ENCODE assay signal across 18 cellular contexts in the genomic region with DNA sequence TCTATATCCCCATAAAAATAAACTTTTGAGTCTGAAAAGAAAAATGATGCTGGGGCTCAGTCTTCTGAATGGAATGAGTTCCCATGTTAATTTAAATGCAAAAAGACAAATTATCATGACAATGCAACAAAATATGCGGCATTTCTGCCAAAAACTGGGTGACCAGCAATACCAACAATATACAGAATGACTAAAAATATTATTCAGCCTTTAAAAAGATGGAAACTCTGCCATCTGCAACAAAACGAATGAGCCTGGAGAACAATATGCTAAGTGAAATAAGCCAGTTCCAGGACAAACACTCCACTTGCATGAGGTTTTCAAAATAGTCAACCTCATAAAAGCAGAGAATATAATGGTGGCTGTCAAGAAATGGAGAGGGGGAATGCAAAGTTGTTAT.
DNase-seq lines count a peak whose midpoint lies in the region; ATAC-seq lines count a peak whose summit lies in the region.
"Had no signal": no experiment of that assay in that cellular context is flagged by ENCODE, and none has a peak within 500 bp of the region (broad histone marks: within the 10 kb centered on the region; RNA-seq: fewer than 3 reads in every experiment).

No MANE protein-coding gene starts in this region.

- DNase-seq in GM04503 (ENCODE audit: low read depth) (peak; percentile 25), M059J (ENCODE audit: low read depth) (peak; percentile 19), dedifferentiated amniotic fluid mesenchymal stem cell (ENCODE audit: extremely low spot score) (peak; percentile 19), stromal cell of bone marrow (ENCODE audit: low read depth) (peak; percentile 29), midbrain (lab: John Stamatoyannopoulos, UW) (no peak), right cardiac atrium (no peak)
- DNase-seq: CD8-positive, alpha-beta T cell; DMS79; HCEC 1CT; KBM-7; NCI-H1436; NCI-H2029 treated with DMSO at 0.1 percent for 48 hours; NCI-H748 treated with DMSO at 0.1 percent for 48 hours; PC-3 had no signal

- H3K27ac ChIP-seq in right cardiac atrium (ENCODE audit: low read length): no peak overlapping the region
- H3K27ac ChIP-seq: BLaER1, RWPE1 had no signal

- WGBS in right cardiac atrium: 80% methylated on average over 2 of the region's 2 CpGs

- no peak overlapping the region for H3K4me3 ChIP-seq in right cardiac atrium (ENCODE audit: low read length)
- H3K4me3 ChIP-seq: BLaER1 had no signal

- H3K9me3 ChIP-seq in right cardiac atrium (ENCODE audit: control insufficient read depth, low read length): no peaks in the 10 kb centered on the region
- H3K9me3 ChIP-seq: BLaER1 had no signal

- no peaks in the 10 kb centered on the region for H3K27me3 ChIP-seq in right cardiac atrium (ENCODE audit: control insufficient read depth, insufficient read depth)
- H3K27me3 ChIP-seq: BLaER1 had no signal

- H3K4me1 ChIP-seq in right cardiac atrium (ENCODE audit: control insufficient read depth, insufficient read depth, low read length): no peaks in the 10 kb centered on the region
- H3K4me1 ChIP-seq: BLaER1 had no signal

- intact Hi-C loops in right cardiac atrium (cut with DNase I): no loop called here

- ATAC-seq in GM18873 (IDR thresholded peaks at IDR 0.05; ENCODE audit: low FRiP score, unreplicated experiment): no peak
- ATAC-seq in right cardiac atrium: no peak
- no peak for ATAC-seq in HG03039 (IDR thresholded peaks at IDR 0.05; ENCODE audit: unreplicated experiment)
- ATAC-seq: CD8-positive, alpha-beta T cell; PC-3 had no signal

Comparison
In these comparisons a context has a peak if more than half of its experiments do, and no peak if none do; other contexts are left out.
1. DNase-seq: peak in GM04503 (single experiment), M059J (single experiment), dedifferentiated amniotic fluid mesenchymal stem cell (single experiment) and stromal cell of bone marrow (single experiment); none in midbrain (single experiment) and right cardiac atrium (0 of 3).